ENCODE assay signal across 1 cellular context in genomic region chr1:6603851-6604558, GRCh38.
TF ChIP-seq lines count a peak whose summit lies in the region.

No MANE protein-coding gene starts in this region.

TF ChIP-seq in K562, 482 proteins besides CTCF, POLR2A, EP300 and RAD21 (continued from another document and continues in another):
- TF ChIP-seq CUX1 (CRISPR knock-in tag; IDR thresholded peaks at IDR 0.05) (peak; percentile 95), SP1 (CRISPR knock-in tag; IDR thresholded peaks at IDR 0.05) (peak; percentile 50; the same call in 1 of the 2 replicates), HMG20B (CRISPR knock-in tag; IDR thresholded peaks at IDR 0.05) (0 out of 2 replicates have a peak, but pooled peaks have one; percentile 25), ZNF3 (CRISPR knock-in tag; IDR thresholded peaks at IDR 0.05) (no peak), HSF4 (CRISPR knock-in tag; IDR thresholded peaks at IDR 0.05; ENCODE audit: borderline replicate concordance) (no peak; the same call in 1 of the 2 replicates), FOXP4 (CRISPR knock-in tag; IDR thresholded peaks at IDR 0.05; ENCODE audit: borderline replicate concordance) (no peak), NFYB (IDR thresholded peaks at IDR 0.05; ENCODE audit: extremely low read depth, insufficient read length) (no peak), ZNF592 (IDR thresholded peaks at IDR 0.05) (peak; percentile 99), MXI1 (IDR thresholded peaks at IDR 0.05; ENCODE audit: low read depth, low read length) (peak; percentile 78; the same call in 1 of the 2 replicates), TEAD4 (IDR thresholded peaks at IDR 0.05; ENCODE audit: low read length) (peak; percentile 45; the same call in 1 of the 2 replicates), TEAD4 (CRISPR knock-in tag; IDR thresholded peaks at IDR 0.05; ENCODE audit: borderline replicate concordance) (no peak; the same call in 1 of the 2 replicates), ZBTB7A (IDR thresholded peaks at IDR 0.05; ENCODE audit: borderline replicate concordance, control insufficient read depth, low read depth, low read length) (peak; percentile 42), SAP30 (IDR thresholded peaks at IDR 0.05; ENCODE audit: borderline replicate concordance, insufficient read depth, low read depth, low read length, poor library complexity, severe bottlenecking) (peak; percentile 91), CTCFL (IDR thresholded peaks at IDR 0.05; ENCODE audit: borderline replicate concordance, insufficient read depth, low read depth, low read length, poor library complexity, severe bottlenecking) (peak; percentile 84), GTF2F1 (IDR thresholded peaks at IDR 0.05; ENCODE audit: low read depth, low read length) (0 out of 2 replicates have a peak, but pooled peaks have one; percentile 66), ARNT (IDR thresholded peaks at IDR 0.05) (0 out of 4 replicates have a peak, but pooled peaks have one; percentile 20 to 58), ZNF639 (CRISPR knock-in tag; conservative IDR thresholded peaks at IDR 0.05 in 1 of 2, IDR thresholded peaks at IDR 0.05 in 1 of 2) (peak in 1 of 2 experiments; percentile 88; a peak in 2 of 4 replicates), RCOR1 (IDR thresholded peaks at IDR 0.05; ENCODE audit: borderline replicate concordance in 1 of 2, low read depth in 2 of 2, low read length in 2 of 2) (peak in 1 of 2 experiments; percentile 44; a peak in 2 of 4 replicates), IRF2 (CRISPR knock-in tag; IDR thresholded peaks at IDR 0.05) (no peak), NCOA6 (IDR thresholded peaks at IDR 0.05) (no peak), CCNT2 (IDR thresholded peaks at IDR 0.05; ENCODE audit: borderline replicate concordance, extremely low read depth, insufficient read length, low read depth, low read length) (no peak), ETV5 (CRISPR knock-in tag; IDR thresholded peaks at IDR 0.05; ENCODE audit: low read depth) (peak; percentile 53; the same call in 1 of the 2 replicates), LCOR (CRISPR knock-in tag; IDR thresholded peaks at IDR 0.05) (peak; percentile 82), CEBPG (CRISPR knock-in tag; IDR thresholded peaks at IDR 0.05) (0 out of 2 replicates have a peak, but pooled peaks have one; percentile 19), CEBPG (tag; conservative IDR thresholded peaks at IDR 0.05 in 1 of 2, IDR thresholded peaks at IDR 0.05 in 1 of 2) (0 out of 4 replicates have a peak, but pooled peaks have one; percentile 32 to 35), ZNF830 (CRISPR knock-in tag; IDR thresholded peaks at IDR 0.05) (peak; percentile 30; the same call in 1 of the 2 replicates), ZBTB11 (CRISPR knock-in tag; IDR thresholded peaks at IDR 0.05) (peak in 2 of 3 experiments; percentile 9 to 65; a peak in 1 of 6 replicates), ZC3H8 (IDR thresholded peaks at IDR 0.05) (no peak), ZSCAN32 (CRISPR knock-in tag; IDR thresholded peaks at IDR 0.05) (0 out of 2 replicates have a peak, but pooled peaks have one; percentile 12), ZNF79 (CRISPR knock-in tag; IDR thresholded peaks at IDR 0.05; ENCODE audit: low read depth) (peak; percentile 16; the same call in 1 of the 2 replicates), EGR1 (conservative IDR thresholded peaks at IDR 0.05) (peak; percentile 83), FIP1L1 (IDR thresholded peaks at IDR 0.05; ENCODE audit: low read depth, low read length, poor library complexity, severe bottlenecking) (no peak), SFPQ (IDR thresholded peaks at IDR 0.05; ENCODE audit: low read depth, low read length) (no peak)
- TF ChIP-seq, protein P1, sequence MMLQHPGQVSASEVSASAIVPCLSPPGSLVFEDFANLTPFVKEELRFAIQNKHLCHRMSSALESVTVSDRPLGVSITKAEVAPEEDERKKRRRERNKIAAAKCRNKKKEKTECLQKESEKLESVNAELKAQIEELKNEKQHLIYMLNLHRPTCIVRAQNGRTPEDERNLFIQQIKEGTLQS (IDR thresholded peaks at IDR 0.05): 0 out of 2 replicates have a peak, but pooled peaks have one; percentile 0
- TF ChIP-seq, protein P1 (CRISPR knock-in tag; conservative IDR thresholded peaks at IDR 0.05): peak; percentile 62; the same call in 1 of the 2 replicates
